Comparison of ENCODE assay signal across 1 cellular context in the genomic region with DNA sequence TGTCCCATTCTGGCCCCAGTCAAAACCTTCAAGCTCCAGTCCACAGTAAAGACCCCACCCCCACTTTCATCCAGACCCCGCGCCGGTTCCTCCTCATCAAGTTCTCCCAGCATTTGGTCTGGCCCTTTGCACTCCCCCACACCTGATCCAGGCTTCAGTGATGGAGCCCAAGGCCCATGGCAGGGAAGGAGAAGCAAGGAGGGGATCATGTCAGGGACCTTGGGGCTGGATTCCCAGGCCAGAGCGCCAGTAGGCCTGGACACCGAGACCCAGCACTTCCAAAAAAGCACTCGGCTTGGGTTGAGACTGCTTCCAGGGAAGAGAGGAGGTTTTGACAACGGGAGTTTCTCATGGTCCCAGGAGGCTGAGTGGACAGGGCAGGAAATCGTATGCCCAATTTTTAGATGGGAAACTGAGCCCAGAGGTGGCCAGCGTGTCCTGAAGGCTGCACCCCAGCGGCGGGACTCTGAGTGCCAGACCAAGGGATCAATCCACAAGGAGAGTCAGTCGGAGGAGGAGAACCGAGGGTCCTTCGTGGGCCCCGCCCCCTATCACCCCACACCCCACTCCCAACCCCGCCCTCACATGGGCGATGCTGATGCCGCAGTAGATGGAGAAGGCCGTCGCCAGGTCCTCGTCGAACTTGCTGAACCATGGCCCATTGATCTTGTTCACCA.
TF ChIP-seq lines count a peak whose summit lies in the region.

No MANE protein-coding gene starts in this region.

TF ChIP-seq in IMR-90, 13 proteins besides CTCF, POLR2A, EP300 and RAD21 (continued from another document):
- TF ChIP-seq, protein P1, sequence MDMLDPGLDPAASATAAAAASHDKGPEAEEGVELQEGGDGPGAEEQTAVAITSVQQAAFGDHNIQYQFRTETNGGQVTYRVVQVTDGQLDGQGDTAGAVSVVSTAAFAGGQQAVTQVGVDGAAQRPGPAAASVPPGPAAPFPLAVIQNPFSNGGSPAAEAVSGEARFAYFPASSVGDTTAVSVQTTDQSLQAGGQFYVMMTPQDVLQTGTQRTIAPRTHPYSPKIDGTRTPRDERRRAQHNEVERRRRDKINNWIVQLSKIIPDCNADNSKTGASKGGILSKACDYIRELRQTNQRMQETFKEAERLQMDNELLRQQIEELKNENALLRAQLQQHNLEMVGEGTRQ (IDR thresholded peaks at IDR 0.05; ENCODE audit: low read depth, low read length), result no peak
- TF ChIP-seq CEBPB (IDR thresholded peaks at IDR 0.05; ENCODE audit: low read depth, low read length), result no peak
- TF ChIP-seq, protein P2, sequence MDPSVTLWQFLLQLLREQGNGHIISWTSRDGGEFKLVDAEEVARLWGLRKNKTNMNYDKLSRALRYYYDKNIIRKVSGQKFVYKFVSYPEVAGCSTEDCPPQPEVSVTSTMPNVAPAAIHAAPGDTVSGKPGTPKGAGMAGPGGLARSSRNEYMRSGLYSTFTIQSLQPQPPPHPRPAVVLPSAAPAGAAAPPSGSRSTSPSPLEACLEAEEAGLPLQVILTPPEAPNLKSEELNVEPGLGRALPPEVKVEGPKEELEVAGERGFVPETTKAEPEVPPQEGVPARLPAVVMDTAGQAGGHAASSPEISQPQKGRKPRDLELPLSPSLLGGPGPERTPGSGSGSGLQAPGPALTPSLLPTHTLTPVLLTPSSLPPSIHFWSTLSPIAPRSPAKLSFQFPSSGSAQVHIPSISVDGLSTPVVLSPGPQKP (IDR thresholded peaks at IDR 0.05; ENCODE audit: borderline replicate concordance, low read depth, low read length), result no peak
- no peak for TF ChIP-seq BHLHE40 (IDR thresholded peaks at IDR 0.05; ENCODE audit: low read depth, low read length)
- TF ChIP-seq MAFK (IDR thresholded peaks at IDR 0.05; ENCODE audit: low read depth, low read length), result no peak
- TF ChIP-seq RFX5 (IDR thresholded peaks at IDR 0.05; ENCODE audit: low read depth, low read length), result no peak
- TF ChIP-seq RCOR1 (IDR thresholded peaks at IDR 0.05; ENCODE audit: insufficient replicate concordance, low read length), result no peak
- TF ChIP-seq FOS (IDR thresholded peaks at IDR 0.05; ENCODE audit: low read depth, low read length), result no peak
- no peak for TF ChIP-seq MAZ (IDR thresholded peaks at IDR 0.05; ENCODE audit: borderline replicate concordance, low read depth, low read length)
- no peak for TF ChIP-seq NFE2L2 (IDR thresholded peaks at IDR 0.05; ENCODE audit: low read depth, low read length)
TF ChIP-seq in IMR-90: peak in this region for 0.
